8 cellular contexts compared by ENCODE assay signal in genomic region chr10:91907914-91908357, GRCh38. TPM values are rescaled to one million over a fixed set of nuclear protein-coding genes. Genes with fewer than 3 reads are reported as not detected.
A peak's percentile ranks its signal among the peaks of the same experiment; 100 is the strongest.
DNase-seq lines count a peak whose midpoint lies in the region; ATAC-seq and TF ChIP-seq lines count a peak whose summit lies in the region.

No MANE protein-coding gene starts in this region.

- no peaks in the 10 kb centered on the region for H3K9me2 ChIP-seq in GM23248 (ENCODE audit: insufficient read depth)

- H3K27ac ChIP-seq in GM23248 = no peak overlapping the region
- peak overlapping the region; percentile 58 for H3K27ac ChIP-seq in WERI-Rb-1
- H3K27ac ChIP-seq in rectal smooth muscle tissue (ENCODE audit: low read depth, low read length) = no peak overlapping the region

- peak overlapping the region; percentile 62 for H3K4me2 ChIP-seq in GM23248 (ENCODE audit: unreplicated experiment)

- H3K27me3 ChIP-seq in GM23248 (replicated peaks; ENCODE audit: insufficient read depth) = no peaks in the 10 kb centered on the region
- H3K27me3 ChIP-seq in WERI-Rb-1 (ENCODE audit: insufficient read depth, low read depth, severe bottlenecking) = no peaks in the 10 kb centered on the region
- no peaks in the 10 kb centered on the region for H3K27me3 ChIP-seq in rectal smooth muscle tissue (ENCODE audit: control insufficient read depth, insufficient read depth, low read length)

- H3K4me1 ChIP-seq in GM23248 (ENCODE audit: insufficient read depth) (peaks cover 5% of the 10 kb centered on the region; the same call in 1 of the 2 replicates), rectal smooth muscle tissue (ENCODE audit: control insufficient read depth, insufficient read depth, low read length) (peaks cover 3% of the 10 kb centered on the region)

- CTCF ChIA-PET in AG04449 (lab: Yijun Ruan, JAX) = interaction anchor here (0.6 to 2.8 kb wide), 7 partner anchors 8 to 609 kb away, joined by 3 to 18 read pairs (median 3); no protein-coding TSS in a partner anchor

- TF ChIP-seq CTCF in AG04449 (IDR thresholded peaks at IDR 0.05; ENCODE audit: insufficient read depth, low read length, missing control alignments) (no peak), WERI-Rb-1 (IDR thresholded peaks at IDR 0.05; ENCODE audit: low read depth, low read length) (no peak)

- ATAC-seq in Right ventricle myocardium inferior = peak; percentile 5

- H3K79me2 ChIP-seq in GM23248 (ENCODE audit: insufficient read depth) = no peaks in the 10 kb centered on the region

- POLR2A ChIA-PET in AG04449 (lab: Yijun Ruan, JAX) = interaction anchor here (0.7 to 1.4 kb wide), 4 partner anchors 16 to 609 kb away, joined by 3 to 5 read pairs (median 3); partner anchors contain the start of genes BTAF1 and PPP1R3C

- peak overlapping the region; percentile 87 for H2AFZ ChIP-seq in GM23248

- in situ Hi-C loops in GM23248 (cut with MboI) = loop anchor here (25.0 kb wide), 1 partner anchor 1021 kb away; no protein-coding TSS in a partner anchor

- H3K4me3 ChIP-seq in AG04449 (ENCODE audit: low read depth, low read length) (peak overlapping the region; percentile 71), GM23248 (peak overlapping the region; percentile 75), WERI-Rb-1 (ENCODE audit: low read depth, low read length) (peak overlapping the region; percentile 84), rectal smooth muscle tissue (ENCODE audit: low read length) (peak overlapping the region; percentile 78)

- 0 out of 2 replicates have a peak, but pooled peaks cover 3% of the 10 kb centered on the region for H3F3A ChIP-seq in GM23248 (ENCODE audit: insufficient read depth)

- H3K9me3 ChIP-seq in GM23248 (ENCODE audit: low read depth) (no peaks in the 10 kb centered on the region), WERI-Rb-1 (ENCODE audit: severe bottlenecking) (no peaks in the 10 kb centered on the region)

- DNase-seq in AG04449 (ENCODE audit: low read depth, low spot score) = no peak
- DNase-seq in GM23248 = peak; percentile 10
- peak; percentile 30 for DNase-seq in WERI-Rb-1
- DNase-seq in Right ventricle myocardium inferior (ENCODE audit: missing footprints) = peak; percentile 27
- no peak for DNase-seq in A172 (ENCODE audit: low spot score)
- no peak for DNase-seq in NK-92 treated with Interleukin-12 subunit alpha and Interleukin-12 subunit beta, amount 100 ng/mL, for 24 hours (lab: John Stamatoyannopoulos, UW)
- no peak for DNase-seq in NCI-H446 treated with DMSO at 0.1 percent for 48 hours (lab: John Stamatoyannopoulos, UW)

- 7% methylated on average over 19 to 20 of the region's 20 CpGs for WGBS in GM23248 (ENCODE audit: low coverage in 1 of 2, low lambda C conversion rate in 2 of 2, missing lambda C conversion rate in 2 of 2), 2 experiments

- H3K36me3 ChIP-seq in GM23248 (ENCODE audit: low read depth) (no peaks in the 10 kb centered on the region), WERI-Rb-1 (peaks cover 6% of the 10 kb centered on the region; the same call in 1 of the 2 replicates), rectal smooth muscle tissue (ENCODE audit: control insufficient read depth, insufficient read depth, low read length) (no peaks in the 10 kb centered on the region)

- intact Hi-C loops in Right ventricle myocardium inferior (cut with DNase I) = loop anchor here (10.0 kb wide), 1 partner anchor 113 kb away; the partner anchor contains the start of gene TNKS2

- no peaks in the 10 kb centered on the region for H4K20me1 ChIP-seq in GM23248 (ENCODE audit: insufficient read depth)

- peak overlapping the region; percentile 50 for H3K9ac ChIP-seq in GM23248
- no peak overlapping the region for H3K9ac ChIP-seq in rectal smooth muscle tissue (ENCODE audit: low read length)

RNA-seq across cellular contexts. Expression of gene FGFBP3, which starts 1.4 kb away (rescaled TPM):
- total RNA-seq in GM23248 (2014; rRNA removed; shearing (Covaris generic)) = 0.13 and 0.32 TPM in 2 replicates
- 0.61 and 0.72 TPM in 2 replicates for polyA plus RNA-seq in GM23248 (2016; fragmentation: Nextera tagmentation; extraction: Ambion mirVana)
- total RNA-seq in Right ventricle myocardium inferior = 0.32 TPM
- total RNA-seq in A172 (2014; rRNA removed; shearing (Covaris generic)) = 0.38 TPM in 2 replicates

RNA-seq across cellular contexts. Expression of gene BTAF1, which starts 15.6 kb away (rescaled TPM):
- 29.2 and 38.4 TPM in 2 replicates for total RNA-seq in GM23248 (2014; rRNA removed; shearing (Covaris generic))
- 14.6 and 17.0 TPM in 2 replicates for polyA plus RNA-seq in GM23248 (2016; fragmentation: Nextera tagmentation; extraction: Ambion mirVana)
- 10.4 TPM for total RNA-seq in Right ventricle myocardium inferior
- total RNA-seq in A172 (2014; rRNA removed; shearing (Covaris generic)) = 23.9 and 25.9 TPM in 2 replicates

Comparison
In these comparisons a context has a peak if more than half of its experiments do, and no peak if none do; other contexts are left out.
1. DNase-seq: peak in GM23248 (single experiment), WERI-Rb-1 (single experiment) and Right ventricle myocardium inferior (single experiment); none in AG04449 (single experiment), A172 (single experiment), NK-92 treated with Interleukin-12 subunit alpha and Interleukin-12 subunit beta, amount 100 ng/mL, for 24 hours (single experiment) and NCI-H446 treated with DMSO at 0.1 percent for 48 hours (single experiment).
2. Peak in every context shown above with its lines, with median percentiles within 50 percentile points of each other: H3K4me3 ChIP-seq.